Comparison of ENCODE assay signal across 11 cellular contexts in genomic region chr9:18861599-18862546, GRCh38.
A peak's percentile ranks its signal among the peaks of the same experiment; 100 is the strongest.
DNase-seq lines count a peak whose midpoint lies in the region; ATAC-seq and TF ChIP-seq lines count a peak whose summit lies in the region.
"Had no signal": no experiment of that assay in that cellular context is flagged by ENCODE, and none has a peak within 500 bp of the region (broad histone marks: within the 10 kb centered on the region; RNA-seq: fewer than 3 reads in every experiment).

No MANE protein-coding gene starts in this region.

- peaks cover 29% of the 10 kb centered on the region for H3K4me1 Mint-ChIP-seq in mesothelial cell of epicardium

- ATAC-seq in HG03175 (IDR thresholded peaks at IDR 0.05; ENCODE audit: unreplicated experiment) (no peak), GM19324 (IDR thresholded peaks at IDR 0.05; ENCODE audit: low FRiP score, unreplicated experiment) (no peak)

- no peak overlapping the region for H3K9ac ChIP-seq in NT2/D1 (ENCODE audit: insufficient read length, low read depth)
- H3K9ac ChIP-seq in stomach smooth muscle (ENCODE audit: low read length in 2 of 2) = peak overlapping the region; percentile 43
- H3K9ac ChIP-seq: SK-N-SH had no signal

- H3K27me3 ChIP-seq in NT2/D1 (ENCODE audit: insufficient read depth, insufficient read length) (no peaks in the 10 kb centered on the region), stomach smooth muscle (ENCODE audit: control insufficient read depth in 1 of 2, insufficient read depth in 2 of 2, low read length in 2 of 2) (no peaks in the 10 kb centered on the region)

- peak overlapping the region; percentile 80 for H3K27ac ChIP-seq in stomach smooth muscle (ENCODE audit: low read length)

- peak; percentile 26 for TF ChIP-seq CTCF in fibroblast of the aortic adventitia (IDR thresholded peaks at IDR 0.05; ENCODE audit: insufficient read depth, low read length)
- TF ChIP-seq CTCF in mesothelial cell of epicardium (IDR thresholded peaks at IDR 0.05; ENCODE audit: unreplicated experiment) = no peak

- H3K4me3 ChIP-seq in NT2/D1 (ENCODE audit: insufficient read length, low read depth) (no peak overlapping the region), fibroblast of the aortic adventitia (ENCODE audit: low read depth, low read length) (peak overlapping the region; percentile 19), stomach smooth muscle (ENCODE audit: low read length in 2 of 2) (peak overlapping the region; percentile 26 to 52)

- H3K4me3 Mint-ChIP-seq in mesothelial cell of epicardium = no peak overlapping the region

- H3K36me3 ChIP-seq in NT2/D1 (ENCODE audit: insufficient read depth, insufficient read length, low read length) (no peaks in the 10 kb centered on the region), stomach smooth muscle (ENCODE audit: control insufficient read depth in 2 of 2, insufficient read depth in 2 of 2, low read length in 2 of 2) (no peaks in the 10 kb centered on the region)

- H3K4me1 ChIP-seq in NT2/D1 (ENCODE audit: insufficient read depth, insufficient read length) (peaks cover 9% of the 10 kb centered on the region), stomach smooth muscle (ENCODE audit: control insufficient read depth, insufficient read depth, low read length) (peaks cover 30% of the 10 kb centered on the region)

- H3K9me3 Mint-ChIP-seq in mesothelial cell of epicardium = peaks cover 4% of the 10 kb centered on the region

- no peaks in the 10 kb centered on the region for H3K36me3 Mint-ChIP-seq in mesothelial cell of epicardium

- H3K27ac Mint-ChIP-seq in mesothelial cell of epicardium = peak overlapping the region; percentile 86

- H3K9me3 ChIP-seq in NT2/D1 (ENCODE audit: insufficient read depth, low read length) (no peaks in the 10 kb centered on the region), stomach smooth muscle (ENCODE audit: control insufficient read depth in 2 of 2, low read length in 2 of 2) (no peaks in the 10 kb centered on the region)
- H3K9me3 ChIP-seq: SK-N-SH had no signal

- DNase-seq in NT2/D1 (ENCODE audit: low read depth, low spot score) = peak; percentile 20
- peak; percentile 88 for DNase-seq in fibroblast of the aortic adventitia (ENCODE audit: low read depth)
- peak in 1 of 2 experiments; percentile 43 for DNase-seq in mesothelial cell of epicardium (ENCODE audit: low spot score in 2 of 2, unreplicated experiment in 2 of 2)
- DNase-seq in NCI-H2171 treated with DMSO at 0.1 percent for 48 hours (lab: John Stamatoyannopoulos, UW) = no peak
- DNase-seq in stimulated activated CD4-positive, alpha-beta T cell treated with anti-CD3 and anti-CD28 coated beads, Interleukin-2, amount 100 ng/mL, for 24 hours = no peak
- DNase-seq: activated naive CD4-positive, alpha-beta T cell; SK-N-SH; stimulated activated naive CD4-positive, alpha-beta T cell treated with Interleukin-2 at 50 U/mL for 16 hours had no signal

- no peaks in the 10 kb centered on the region for H3K27me3 Mint-ChIP-seq in mesothelial cell of epicardium (ENCODE audit: low read depth)

Comparison
In these comparisons a context has a peak if more than half of its experiments do, and no peak if none do; other contexts are left out.
1. DNase-seq: peak in NT2/D1 (single experiment) and fibroblast of the aortic adventitia (single experiment); none in NCI-H2171 treated with DMSO at 0.1 percent for 48 hours (single experiment) and stimulated activated CD4-positive, alpha-beta T cell treated with anti-CD3 and anti-CD28 coated beads, Interleukin-2, amount 100 ng/mL, for 24 hours (0 of 2).